Comparison of ENCODE assay signal across 1 cellular context in the genomic region with DNA sequence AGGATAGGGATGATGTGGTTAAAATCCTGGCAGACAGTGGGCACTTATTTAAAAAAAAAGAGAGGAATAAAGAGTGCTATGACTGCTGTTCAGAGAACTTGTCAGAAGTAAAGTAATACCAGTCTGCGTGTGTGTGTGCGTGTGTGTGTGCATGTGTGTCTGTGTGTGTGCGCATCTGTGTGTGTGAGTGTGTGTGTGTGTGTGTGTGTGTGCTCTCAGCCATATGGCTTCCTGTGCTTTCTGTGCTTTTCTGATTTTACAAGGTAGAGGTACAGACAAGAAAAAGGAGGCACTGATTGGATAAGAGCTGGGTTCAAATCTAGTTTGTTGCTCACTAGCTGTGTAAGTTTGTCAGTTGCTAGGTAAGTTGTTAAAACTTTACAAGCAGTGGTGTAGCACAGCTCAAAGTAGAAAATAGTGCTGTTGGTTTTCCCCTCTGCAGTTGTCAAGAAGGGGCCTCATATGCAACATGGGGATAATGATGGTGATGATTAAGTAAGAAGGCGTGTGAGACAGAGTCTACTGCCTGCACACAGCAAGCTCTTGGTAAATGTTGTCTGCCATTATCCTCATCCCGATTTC.
TF ChIP-seq lines count a peak whose summit lies in the region.

No MANE protein-coding gene starts in this region.

TF ChIP-seq in HEK293, 187 proteins besides CTCF, POLR2A, EP300 and RAD21 (continued from another document):
- TF ChIP-seq, protein P1, sequence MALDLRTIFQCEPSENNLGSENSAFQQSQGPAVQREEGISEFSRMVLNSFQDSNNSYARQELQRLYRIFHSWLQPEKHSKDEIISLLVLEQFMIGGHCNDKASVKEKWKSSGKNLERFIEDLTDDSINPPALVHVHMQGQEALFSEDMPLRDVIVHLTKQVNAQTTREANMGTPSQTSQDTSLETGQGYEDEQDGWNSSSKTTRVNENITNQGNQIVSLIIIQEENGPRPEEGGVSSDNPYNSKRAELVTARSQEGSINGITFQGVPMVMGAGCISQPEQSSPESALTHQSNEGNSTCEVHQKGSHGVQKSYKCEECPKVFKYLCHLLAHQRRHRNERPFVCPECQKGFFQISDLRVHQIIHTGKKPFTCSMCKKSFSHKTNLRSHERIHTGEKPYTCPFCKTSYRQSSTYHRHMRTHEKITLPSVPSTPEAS (tag by site-specific recombination; IDR thresholded peaks at IDR 0.05), result peak; percentile 98
- TF ChIP-seq KLF9 (tag by site-specific recombination; IDR thresholded peaks at IDR 0.05; ENCODE audit: low read depth) (no peak), SCRT2 (tag by site-specific recombination; IDR thresholded peaks at IDR 0.05) (0 out of 2 replicates have a peak, but pooled peaks have one; percentile 26), ZBTB20 (tag by site-specific recombination; IDR thresholded peaks at IDR 0.05) (no peak), ZNF157 (tag by site-specific recombination; IDR thresholded peaks at IDR 0.05) (no peak), YY1 (tag by site-specific recombination; IDR thresholded peaks at IDR 0.05) (no peak)
